ENCODE assay signal across 8 cellular contexts in the genomic region with DNA sequence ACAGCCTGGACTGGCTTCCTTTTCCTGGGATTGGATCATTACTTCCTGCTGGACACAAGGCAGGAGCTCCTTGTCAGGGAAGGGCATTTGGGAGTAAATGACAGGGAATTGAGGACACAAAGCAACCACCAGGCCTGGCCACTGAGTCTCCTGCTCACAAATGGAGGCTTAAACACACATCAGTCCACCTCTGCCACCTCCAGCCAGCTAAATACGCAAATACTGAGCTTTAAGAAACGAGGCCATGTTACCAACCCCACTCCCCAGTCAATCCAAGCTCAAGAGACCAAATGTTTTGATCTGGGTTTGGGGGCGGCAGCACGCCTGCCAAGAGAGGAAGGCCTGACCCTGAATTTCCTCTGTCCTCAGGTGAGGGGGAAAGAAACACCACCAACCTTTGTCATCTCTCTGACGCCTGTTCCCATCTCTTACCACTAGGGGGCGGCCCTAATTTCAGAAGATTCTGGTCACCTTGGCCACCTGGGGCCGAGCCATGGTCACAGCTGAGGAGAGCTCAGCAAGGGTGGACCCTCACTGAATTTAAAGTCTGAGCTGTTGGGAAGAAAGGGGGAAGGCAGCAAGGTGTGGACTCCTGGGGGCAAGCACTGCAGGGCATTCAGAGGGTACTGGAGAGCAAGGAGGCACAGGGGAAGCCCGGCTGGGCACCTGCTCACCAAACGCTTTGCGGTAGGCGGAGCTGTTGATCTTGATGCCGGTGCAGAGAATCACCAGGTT. TPM values are rescaled to one million over a fixed set of nuclear protein-coding genes. Genes with fewer than 3 reads are reported as not detected.
DNase-seq lines count a peak whose midpoint lies in the region; ATAC-seq and TF ChIP-seq lines count a peak whose summit lies in the region.

No MANE protein-coding gene starts in this region.

- H3K4me2 ChIP-seq in MM.1S (ENCODE audit: low read depth, low read length) = no peak overlapping the region

- peaks cover 12% of the 10 kb centered on the region for H3K36me3 Mint-ChIP-seq in central memory CD8-positive, alpha-beta T cell (ENCODE audit: insufficient read depth)

- no peak overlapping the region for H3K9ac ChIP-seq in MM.1S (ENCODE audit: low read length)

- H3K27me3 Mint-ChIP-seq in central memory CD8-positive, alpha-beta T cell = no peaks in the 10 kb centered on the region

- no peaks in the 10 kb centered on the region for H3K9me3 Mint-ChIP-seq in central memory CD8-positive, alpha-beta T cell

- no peaks in the 10 kb centered on the region for H3K79me2 ChIP-seq in MM.1S (ENCODE audit: low read length)

- intact Hi-C loops in lower lobe of right lung (cut with DNase I) = no loop called here

- H3K4me3 ChIP-seq in MM.1S (ENCODE audit: low read length) (no peak overlapping the region), lower lobe of right lung (no peak overlapping the region)

- DNase-seq in DMS153 treated with DMSO at 0.1 percent for 48 hours (lab: John Stamatoyannopoulos, UW; ENCODE audit: unreplicated experiment) (peak; percentile 6), DMS153 (lab: John Stamatoyannopoulos, UW) (no peak), MM.1S (peak; percentile 47), lower lobe of right lung (no peak)
- DNase-seq in central memory CD8-positive, alpha-beta T cell (ENCODE audit: low spot score in 2 of 2) = peak; percentile 38 to 50
- peak; percentile 76 for DNase-seq in stimulated activated CD8-positive, alpha-beta memory T cell treated with anti-CD3 and anti-CD28 coated beads, Interleukin-4, amount 100 ng/mL, for 48 hours

- no peak overlapping the region for H3K4me3 Mint-ChIP-seq in central memory CD8-positive, alpha-beta T cell

- H3K9me3 ChIP-seq in MM.1S (replicated peaks; ENCODE audit: insufficient read depth, low read length) = no peaks in the 10 kb centered on the region
- H3K9me3 ChIP-seq in lower lobe of right lung = no peaks in the 10 kb centered on the region

- no peak overlapping the region for H3K27ac ChIP-seq in MM.1S (ENCODE audit: low read length)
- H3K27ac ChIP-seq in lower lobe of right lung = no peak overlapping the region

- no peak overlapping the region for H3K27ac Mint-ChIP-seq in central memory CD8-positive, alpha-beta T cell (ENCODE audit: low read depth)

- TF ChIP-seq CTCF in MM.1S (IDR thresholded peaks at IDR 0.05; ENCODE audit: low read length) = peak; percentile 93
- peak; percentile 86 for TF ChIP-seq CTCF in lower lobe of right lung (IDR thresholded peaks at IDR 0.05)

- peak; percentile 58 to 68 for ATAC-seq in activated CD4-positive, CD25-positive, alpha-beta regulatory T cell treated with anti-CD3 and anti-CD28 coated beads, Interleukin-2, amount 50 U/mL, for 24 hours
- ATAC-seq in central memory CD8-positive, alpha-beta T cell (replicated peaks; ENCODE audit: extremely low read depth, poor library complexity, severe bottlenecking) = peak; percentile 36
- ATAC-seq in lower lobe of right lung (peak; percentile 76 to 83), HG02571 (IDR thresholded peaks at IDR 0.05; ENCODE audit: unreplicated experiment) (no peak)

- H3K27me3 ChIP-seq in MM.1S (replicated peaks; ENCODE audit: insufficient read depth, low read length) (no peaks in the 10 kb centered on the region), lower lobe of right lung (ENCODE audit: low read depth) (no peaks in the 10 kb centered on the region)

- H4K20me1 ChIP-seq in MM.1S (ENCODE audit: insufficient read depth, low read length) = no peaks in the 10 kb centered on the region

- H3K4me1 ChIP-seq in MM.1S (ENCODE audit: low read length) (no peaks in the 10 kb centered on the region), lower lobe of right lung (no peaks in the 10 kb centered on the region)

- H3K9me2 ChIP-seq in MM.1S (replicated peaks; ENCODE audit: insufficient read depth, low read length) = no peaks in the 10 kb centered on the region

- no peaks in the 10 kb centered on the region for H3F3A ChIP-seq in MM.1S (ENCODE audit: insufficient read depth, low read length)

- no peak overlapping the region for H2AFZ ChIP-seq in MM.1S (ENCODE audit: low read length)

- H3K36me3 ChIP-seq in MM.1S (replicated peaks; ENCODE audit: insufficient read depth, low read length) (no peaks in the 10 kb centered on the region), lower lobe of right lung (peaks cover 77% of the 10 kb centered on the region)

- H3K4me1 Mint-ChIP-seq in central memory CD8-positive, alpha-beta T cell = peaks cover 6% of the 10 kb centered on the region

RNA-seq across cellular contexts. Expression of gene AIFM2, which starts 16.5 kb away (rescaled TPM):
- total RNA-seq in lower lobe of right lung = 9.7 TPM

RNA-seq across cellular contexts. Expression of gene TYSND1, which starts 30.4 kb away (rescaled TPM):
- total RNA-seq in lower lobe of right lung = 13.4 TPM

RNA-seq across cellular contexts. Expression of gene SAR1A, which starts 54.2 kb away (rescaled TPM):
- total RNA-seq in lower lobe of right lung = 114 TPM

Comparison
In these comparisons a context has a peak if more than half of its experiments do, and no peak if none do; other contexts are left out.
1. DNase-seq: peak in DMS153 treated with DMSO at 0.1 percent for 48 hours (single experiment), MM.1S (single experiment), central memory CD8-positive, alpha-beta T cell (2 of 2) and stimulated activated CD8-positive, alpha-beta memory T cell treated with anti-CD3 and anti-CD28 coated beads, Interleukin-4, amount 100 ng/mL, for 48 hours (single experiment); none in DMS153 (single experiment) and lower lobe of right lung (single experiment).